ENCODE assay signal across 8 cellular contexts in the genomic region with DNA sequence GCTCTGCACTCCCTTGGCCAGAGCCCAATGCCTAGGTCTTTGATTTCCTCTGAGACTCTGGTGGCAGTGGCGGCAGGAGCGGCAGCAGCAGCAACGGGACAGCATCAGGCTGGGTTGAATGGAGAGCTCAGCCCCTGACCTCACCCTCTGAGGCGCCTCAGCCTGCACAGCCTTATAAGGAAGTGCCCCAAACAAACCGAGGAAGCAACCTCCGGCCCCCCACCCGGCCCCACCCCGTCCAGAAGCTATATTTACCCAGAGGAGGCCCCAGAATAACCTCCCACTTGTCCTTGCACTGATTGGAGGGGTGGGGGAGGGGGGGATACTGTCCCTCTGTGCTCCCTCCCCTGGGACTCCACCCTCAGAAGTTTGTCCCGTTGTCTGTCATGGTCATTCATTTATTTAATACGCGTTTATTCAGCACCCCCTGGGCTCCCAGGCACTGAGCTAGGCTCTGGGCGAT. TPM values are rescaled to one million over a fixed set of nuclear protein-coding genes. Genes with fewer than 3 reads are reported as not detected.
DNase-seq lines count a peak whose midpoint lies in the region; ATAC-seq, FAIRE-seq and TF ChIP-seq lines count a peak whose summit lies in the region.

No MANE protein-coding gene starts in this region.

- H2BK20ac ChIP-seq in IMR-90 (ENCODE audit: low read depth, low read length): peak overlapping the region; percentile 97

- H4K5ac ChIP-seq in IMR-90 (ENCODE audit: low read depth, low read length): peak overlapping the region; percentile 71

- peaks cover 23% of the 10 kb centered on the region for H3K4me1 ChIP-seq in CD8-positive, alpha-beta memory T cell (ENCODE audit: insufficient read depth, low read length)
- H3K4me1 ChIP-seq in IMR-90 (ENCODE audit: control insufficient read depth, insufficient read depth, low read length) (peaks cover 62% of the 10 kb centered on the region), endothelial cell of umbilical vein (ENCODE audit: control insufficient read depth, extremely low read depth, insufficient read depth, low read length) (peaks cover 48% of the 10 kb centered on the region)

- peak overlapping the region; percentile 87; the same call in 2 of the 3 replicates for H2BK15ac ChIP-seq in IMR-90 (ENCODE audit: low read depth, low read length)

- H2AK5ac ChIP-seq in IMR-90 (ENCODE audit: low read depth, low read length): peak overlapping the region; percentile 97

- peaks cover 16 to 22% (median 18%) of the 10 kb centered on the region in 3 donors for H3K4me1 Mint-ChIP-seq in CD8-positive, alpha-beta memory T cell
- peaks cover 56 to 71% (median 66%) of the 10 kb centered on the region in 3 donors for H3K4me1 Mint-ChIP-seq in naive B cell

- no peak for TF ChIP-seq RAD21 in IMR-90 (IDR thresholded peaks at IDR 0.05; ENCODE audit: low read length)

- DNase-seq in CD8-positive, alpha-beta memory T cell: no peak
- no peak for DNase-seq in IMR-90
- DNase-seq in endothelial cell of umbilical vein (ENCODE audit: low read depth, low spot score): no peak
- no peak for DNase-seq in naive B cell
- DNase-seq in COLO829 (ENCODE audit: low spot score): no peak
- DNase-seq in NCI-H69 (lab: John Stamatoyannopoulos, UW): no peak
- DNase-seq in H54 (ENCODE audit: insufficient read length, low spot score): no peak

- CTCF ChIA-PET in CD8-positive, alpha-beta memory T cell (lab: Charles Lee): interaction anchor here (1.1 to 1.7 kb wide), 2 partner anchors 12 to 41 kb away, joined by 3 to 4 read pairs; a partner anchor contains a TSS
- CTCF ChIA-PET in IMR-90 (lab: Yijun Ruan, JAX) (interaction anchor here (0.6 to 1.1 kb wide), 3 partner anchors 12 to 38 kb away, joined by 3 to 5 read pairs (median 3); no protein-coding TSS in a partner anchor), endothelial cell of umbilical vein (lab: Charles Lee) (interaction anchor here (1.0 to 4.8 kb wide), 4 partner anchors 11 to 263 kb away, joined by 3 to 59 read pairs (median 4); a partner anchor contains a TSS)

- H3K36me3 Mint-ChIP-seq in CD8-positive, alpha-beta memory T cell: no peaks in the 10 kb centered on the region
- no peaks in the 10 kb centered on the region for H3K36me3 Mint-ChIP-seq in naive B cell

- H4K91ac ChIP-seq in IMR-90 (ENCODE audit: insufficient read depth, low read depth, low read length): peak overlapping the region; percentile 97

- TF ChIP-seq CTCF in IMR-90 (conservative IDR thresholded peaks at IDR 0.05; ENCODE audit: low read depth, low read length): no peak
- no peak for TF ChIP-seq CTCF in endothelial cell of umbilical vein (IDR thresholded peaks at IDR 0.05; ENCODE audit: extremely low read depth in 1 of 2, insufficient read depth in 1 of 2, low read depth in 1 of 2, low read length in 2 of 2)

- no TSS peak for BruUV-seq in IMR-90 (replicated peaks; lab: Mats Ljungman, UMichigan)
- BruUV-seq in endothelial cell of umbilical vein (replicated peaks; lab: Mats Ljungman, UMichigan): TSS peak; percentile 27

- ATAC-seq in IMR-90 (ENCODE audit: low read depth) (peak; percentile 16), naive B cell (ENCODE audit: low read depth in 2 of 2) (peak; percentile 40 to 52), HG02623 (IDR thresholded peaks at IDR 0.05; ENCODE audit: unreplicated experiment) (no peak)

- no peaks in the 10 kb centered on the region; the same call in 1 of the 2 replicates for H4K20me1 ChIP-seq in IMR-90 (ENCODE audit: insufficient read depth, low read length)
- no peaks in the 10 kb centered on the region for H4K20me1 ChIP-seq in endothelial cell of umbilical vein (replicated peaks; ENCODE audit: control insufficient read depth, extremely low read depth, insufficient read depth, low read length)

- H3K9me3 ChIP-seq in CD8-positive, alpha-beta memory T cell (ENCODE audit: low read length): no peaks in the 10 kb centered on the region
- H3K9me3 ChIP-seq in IMR-90 (ENCODE audit: control insufficient read depth, insufficient read depth, low read length): no peaks in the 10 kb centered on the region
- H3K9me3 ChIP-seq in endothelial cell of umbilical vein (replicated peaks; ENCODE audit: control insufficient read depth, insufficient read depth, low read length): no peaks in the 10 kb centered on the region

- H3K4me3 ChIP-seq in CD8-positive, alpha-beta memory T cell (ENCODE audit: low read length): no peak overlapping the region
- H3K4me3 ChIP-seq in IMR-90 (ENCODE audit: insufficient read depth, low read depth, low read length): no peak overlapping the region
- H3K4me3 ChIP-seq in endothelial cell of umbilical vein (replicated peaks in 1 of 3; ENCODE audit: insufficient read depth in 1 of 3, low read depth in 1 of 3, low read length in 3 of 3): no peak overlapping the region

- H3K4ac ChIP-seq in IMR-90 (ENCODE audit: low read depth, low read length): peak overlapping the region; percentile 88

- no peaks in the 10 kb centered on the region for H3K36me3 ChIP-seq in CD8-positive, alpha-beta memory T cell (ENCODE audit: insufficient read depth, low read length)
- H3K36me3 ChIP-seq in IMR-90 (ENCODE audit: control insufficient read depth, insufficient read depth, low read length): no peaks in the 10 kb centered on the region
- H3K36me3 ChIP-seq in endothelial cell of umbilical vein (ENCODE audit: control insufficient read depth in 2 of 2, extremely low read depth in 1 of 2, insufficient read depth in 2 of 2, low read length in 2 of 2): no peaks in the 10 kb centered on the region

- in situ Hi-C loops in IMR-90 (cut with MboI; ENCODE audit: low sequenced_read_pairs): no loop called here

- peak overlapping the region; percentile 73 for H3K23ac ChIP-seq in IMR-90 (ENCODE audit: low read depth, low read length)

- peaks cover 28% of the 10 kb centered on the region for H3K9me1 ChIP-seq in IMR-90 (ENCODE audit: insufficient read depth, low read length)
- no peaks in the 10 kb centered on the region for H3K9me1 ChIP-seq in endothelial cell of umbilical vein (replicated peaks; ENCODE audit: control insufficient read depth, extremely low read depth, insufficient read depth, low read length)

- H2BK120ac ChIP-seq in IMR-90 (ENCODE audit: low read depth, low read length): peak overlapping the region; percentile 96

- WGBS in IMR-90 (ENCODE audit: extremely low coverage in 2 of 2, insufficient read length in 1 of 2), 2 experiments: 33% methylated on average over 6 of the region's 12 CpGs; no CpG with 5 or more reads in 1 of the 2 experiments

- dilution Hi-C loops in IMR-90 (cut with HindIII; ENCODE audit: low sequenced_read_pairs, unreplicated experiment): no loop called here
- dilution Hi-C loops in endothelial cell of umbilical vein (cut with MboI; ENCODE audit: extremely low pct_ligation_motif_present, low sequenced_read_pairs): no loop called here

- H2AK9ac ChIP-seq in IMR-90 (replicated peaks; ENCODE audit: low read depth, low read length, poor library complexity): peak overlapping the region; percentile 93

- peaks cover 0 to 42% of the 10 kb centered on the region in 2 experiments; a peak in 2 of 4 replicates for H3K79me1 ChIP-seq in IMR-90 (ENCODE audit: low read depth in 1 of 2, low read length in 2 of 2)

- no peak overlapping the region for H3K27ac Mint-ChIP-seq in CD8-positive, alpha-beta memory T cell
- H3K27ac Mint-ChIP-seq in naive B cell: peak overlapping the region in 1 of 6 donors; percentile 35

- FAIRE-seq in endothelial cell of umbilical vein (lab: Jason Lieb, UNC): peak; percentile 80
- FAIRE-seq in H54 (lab: Jason Lieb, UNC): no peak

- H3K9ac ChIP-seq in IMR-90 (ENCODE audit: low read depth, low read length) (peak overlapping the region; percentile 54), endothelial cell of umbilical vein (replicated peaks; ENCODE audit: extremely low read depth, insufficient read depth, low read length) (no peak overlapping the region)

- peaks cover 0 to 3% of the 10 kb centered on the region in 2 donors for H3K27me3 Mint-ChIP-seq in CD8-positive, alpha-beta memory T cell
- H3K27me3 Mint-ChIP-seq in naive B cell: peaks cover 0 to 20% (median 2%) of the 10 kb centered on the region in 3 donors

- H3K4me2 ChIP-seq in IMR-90 (ENCODE audit: low read depth, low read length) (peak overlapping the region; percentile 26), endothelial cell of umbilical vein (ENCODE audit: insufficient read depth, low read length) (peak overlapping the region; percentile 9)

- peak overlapping the region; percentile 95 for H2BK5ac ChIP-seq in IMR-90 (ENCODE audit: low read depth, low read length, poor library complexity, severe bottlenecking)

- H3K56ac ChIP-seq in IMR-90 (ENCODE audit: extremely low read depth, insufficient read depth, low read length): peak overlapping the region; percentile 80

- peak overlapping the region; percentile 89 for H3K14ac ChIP-seq in IMR-90 (replicated peaks; ENCODE audit: low read depth, low read length)

- intact Hi-C loops in IMR-90 (cut with micrococcal nuclease): no loop called here
- intact Hi-C loops in endothelial cell of umbilical vein (cut with micrococcal nuclease): no loop called here

- TF ChIP-seq POLR2A in IMR-90 (IDR thresholded peaks at IDR 0.05; ENCODE audit: low read depth, low read length) (no peak), endothelial cell of umbilical vein (IDR thresholded peaks at IDR 0.05; ENCODE audit: low read depth, low read length) (no peak), H54 (IDR thresholded peaks at IDR 0.05; ENCODE audit: low read depth, low read length) (no peak)

- no peaks in the 10 kb centered on the region for H3K9me3 Mint-ChIP-seq in CD8-positive, alpha-beta memory T cell
- H3K9me3 Mint-ChIP-seq in naive B cell: no peaks in the 10 kb centered on the region

- peak overlapping the region; percentile 77 for H3K18ac ChIP-seq in IMR-90 (ENCODE audit: low read depth, low read length)

- H3K27ac ChIP-seq in CD8-positive, alpha-beta memory T cell (ENCODE audit: low read depth, low read length): peak overlapping the region; percentile 20
- H3K27ac ChIP-seq in IMR-90 (ENCODE audit: insufficient read depth, low read length): peak overlapping the region; percentile 76
- H3K27ac ChIP-seq in endothelial cell of umbilical vein (ENCODE audit: insufficient read depth, low read depth, low read length): peak overlapping the region; percentile 26

- peak overlapping the region; percentile 75 to 97 for H4K8ac ChIP-seq in IMR-90 (ENCODE audit: low read depth in 2 of 2, low read length in 2 of 2)

- no peaks in the 10 kb centered on the region for H3K27me3 ChIP-seq in CD8-positive, alpha-beta memory T cell (ENCODE audit: insufficient read depth, low read length, poor library complexity, severe bottlenecking)
- H3K27me3 ChIP-seq in IMR-90 (ENCODE audit: control insufficient read depth, insufficient read depth, low read length): no peaks in the 10 kb centered on the region
- H3K27me3 ChIP-seq in endothelial cell of umbilical vein (ENCODE audit: control insufficient read depth in 2 of 2, insufficient read depth in 2 of 2, low read length in 2 of 2): no peaks in the 10 kb centered on the region

- H3K4me3 Mint-ChIP-seq in CD8-positive, alpha-beta memory T cell: no peak overlapping the region
- peak overlapping the region in 7 of 8 donors; percentile 55 to 88 (median 74) for H3K4me3 Mint-ChIP-seq in naive B cell

- no peaks in the 10 kb centered on the region for H3K79me2 ChIP-seq in endothelial cell of umbilical vein (ENCODE audit: control insufficient read depth, insufficient read depth, low read length)

- H2AFZ ChIP-seq in IMR-90 (replicated peaks; ENCODE audit: low read length, poor library complexity) (peak overlapping the region; percentile 83), endothelial cell of umbilical vein (ENCODE audit: low read depth, low read length) (peak overlapping the region; percentile 49)

- POLR2A ChIA-PET in CD8-positive, alpha-beta memory T cell (lab: Charles Lee): interaction anchor here (0.7 kb wide), 1 partner anchor 34 kb away, joined by 4 read pairs; no protein-coding TSS in a partner anchor
- POLR2A ChIA-PET in IMR-90 (lab: Charles Lee; ENCODE audit: unreplicated experiment) (interaction anchor here (0.6 to 2.1 kb wide), 3 partner anchors 9 to 16 kb away, joined by 3 to 22 read pairs (median 5); a partner anchor contains a TSS), endothelial cell of umbilical vein (lab: Charles Lee) (interaction anchor here (0.6 to 1.6 kb wide), 3 partner anchors 11 to 198 kb away, joined by 3 to 9 read pairs (median 3); a partner anchor contains a TSS)

RNA-seq across cellular contexts. Expression of a gene that starts 12.2 kb away (rescaled TPM):
- total RNA-seq in CD8-positive, alpha-beta memory T cell: not detected
- not detected for polyA plus RNA-seq in CD8-positive, alpha-beta memory T cell
- 40.1 and 46.1 TPM in 2 replicates for total RNA-seq in IMR-90 (2012; rRNA removed)
- 25.3 and 26.7 TPM in 2 replicates for polyA plus RNA-seq in IMR-90 (2012; rRNA removed)
- polyA plus RNA-seq in IMR-90 (2012; cell fraction: cytosol; rRNA removed): 12.6 and 13.2 TPM in 2 replicates
- 30.6 and 35.9 TPM in 2 replicates for polyA plus RNA-seq in IMR-90 (2012; cell fraction: nucleus; rRNA removed; ENCODE audit: low replicate concordance)
- 269 and 274 TPM in 2 replicates for total RNA-seq in endothelial cell of umbilical vein
- polyA plus RNA-seq in endothelial cell of umbilical vein: 15.5 and 19.4 TPM in 2 replicates
- 34.7 and 34.8 TPM in 2 replicates for polyA plus RNA-seq in endothelial cell of umbilical vein (2011; cell fraction: cytosol; rRNA removed)
- 54.3 and 59.9 TPM in 2 replicates for polyA plus RNA-seq in endothelial cell of umbilical vein (2011; cell fraction: nucleus; rRNA removed)
- polyA plus RNA-seq in endothelial cell of umbilical vein (2012): 91.3 and 128 TPM in 2 replicates
- polyA minus RNA-seq in endothelial cell of umbilical vein: 27.1 and 31.8 TPM in 2 replicates
- polyA minus RNA-seq in endothelial cell of umbilical vein (2011; cell fraction: cytosol; rRNA and poly(A)+ RNA removed): 1.3 TPM
- polyA minus RNA-seq in endothelial cell of umbilical vein (2011; cell fraction: nucleus; rRNA and poly(A)+ RNA removed): 14.7 and 17.6 TPM in 2 replicates
- polyA plus RNA-seq in naive B cell (ENCODE audit: low read depth in 6 of 6): not detected

RNA-seq across cellular contexts. Expression of a gene that starts 23.1 kb away (rescaled TPM):
- not detected for total RNA-seq in CD8-positive, alpha-beta memory T cell
- polyA plus RNA-seq in CD8-positive, alpha-beta memory T cell: not detected
- not detected in 2 replicates for total RNA-seq in IMR-90 (2012; rRNA removed)
- polyA plus RNA-seq in IMR-90 (2012; rRNA removed): 0.07 TPM in 1 of 2 replicates, not detected in the other
- 0.04 and 0.11 TPM in 2 replicates for polyA plus RNA-seq in IMR-90 (2012; cell fraction: cytosol; rRNA removed)
- polyA plus RNA-seq in IMR-90 (2012; cell fraction: nucleus; rRNA removed; ENCODE audit: low replicate concordance): 0.05 TPM in 2 replicates
- total RNA-seq in endothelial cell of umbilical vein: not detected in 2 replicates
- polyA plus RNA-seq in endothelial cell of umbilical vein: 0.14 and 0.15 TPM in 2 replicates
- polyA plus RNA-seq in endothelial cell of umbilical vein (2011; cell fraction: cytosol; rRNA removed): 0.05 and 0.14 TPM in 2 replicates
- polyA plus RNA-seq in endothelial cell of umbilical vein (2011; cell fraction: nucleus; rRNA removed): 0.07 TPM in 1 of 2 replicates, not detected in the other
- polyA plus RNA-seq in endothelial cell of umbilical vein (2012): 0.08 and 0.15 TPM in 2 replicates
- 0.15 TPM in 1 of 2 replicates, not detected in the other for polyA minus RNA-seq in endothelial cell of umbilical vein
- not detected for polyA minus RNA-seq in endothelial cell of umbilical vein (2011; cell fraction: cytosol; rRNA and poly(A)+ RNA removed)
- not detected in 2 replicates for polyA minus RNA-seq in endothelial cell of umbilical vein (2011; cell fraction: nucleus; rRNA and poly(A)+ RNA removed)
- polyA plus RNA-seq in naive B cell (ENCODE audit: low read depth in 6 of 6): not detected

RNA-seq across cellular contexts. Expression of a gene that starts 40.4 kb away (rescaled TPM):
- total RNA-seq in CD8-positive, alpha-beta memory T cell: under 1 TPM; 0.66 to 0.71 TPM
- not detected for polyA plus RNA-seq in CD8-positive, alpha-beta memory T cell
- total RNA-seq in IMR-90 (2012; rRNA removed): 6.1 and 6.3 TPM in 2 replicates
- 12.2 and 15.7 TPM in 2 replicates for polyA plus RNA-seq in IMR-90 (2012; rRNA removed)
- polyA plus RNA-seq in IMR-90 (2012; cell fraction: cytosol; rRNA removed): 12.2 and 23.5 TPM in 2 replicates
- 6.7 and 8.7 TPM in 2 replicates for polyA plus RNA-seq in IMR-90 (2012; cell fraction: nucleus; rRNA removed; ENCODE audit: low replicate concordance)
- 1.0 and 2.6 TPM in 2 replicates for total RNA-seq in endothelial cell of umbilical vein
- 0.21 and 0.32 TPM in 2 replicates for polyA plus RNA-seq in endothelial cell of umbilical vein
- 0.37 and 0.45 TPM in 2 replicates for polyA plus RNA-seq in endothelial cell of umbilical vein (2011; cell fraction: cytosol; rRNA removed)
- polyA plus RNA-seq in endothelial cell of umbilical vein (2011; cell fraction: nucleus; rRNA removed): 1.2 and 2.1 TPM in 2 replicates
- polyA plus RNA-seq in endothelial cell of umbilical vein (2012): 0.37 and 0.88 TPM in 2 replicates
- not detected in 2 replicates for polyA minus RNA-seq in endothelial cell of umbilical vein
- 2.4 TPM for polyA minus RNA-seq in endothelial cell of umbilical vein (2011; cell fraction: cytosol; rRNA and poly(A)+ RNA removed)
- polyA minus RNA-seq in endothelial cell of umbilical vein (2011; cell fraction: nucleus; rRNA and poly(A)+ RNA removed): 0.82 TPM in 1 of 2 replicates, not detected in the other
- polyA plus RNA-seq in naive B cell (ENCODE audit: low read depth in 6 of 6): under 1 TPM in 1 of 6 donors, not detected in 5; 0.29 TPM

RNA-seq across cellular contexts. Expression of a gene that starts 45.8 kb away (rescaled TPM):
- not detected for total RNA-seq in CD8-positive, alpha-beta memory T cell
- polyA plus RNA-seq in CD8-positive, alpha-beta memory T cell: not detected
- not detected in 2 replicates for total RNA-seq in IMR-90 (2012; rRNA removed)
- not detected in 2 replicates for polyA plus RNA-seq in IMR-90 (2012; rRNA removed)
- polyA plus RNA-seq in IMR-90 (2012; cell fraction: cytosol; rRNA removed): 0.35 TPM in 1 of 2 replicates, not detected in the other
- 0.20 and 0.21 TPM in 2 replicates for polyA plus RNA-seq in IMR-90 (2012; cell fraction: nucleus; rRNA removed; ENCODE audit: low replicate concordance)
- total RNA-seq in endothelial cell of umbilical vein: not detected in 2 replicates
- polyA plus RNA-seq in endothelial cell of umbilical vein: 0.14 TPM in 1 of 2 replicates, not detected in the other
- not detected in 2 replicates for polyA plus RNA-seq in endothelial cell of umbilical vein (2011; cell fraction: cytosol; rRNA removed)
- 0.68 and 0.70 TPM in 2 replicates for polyA plus RNA-seq in endothelial cell of umbilical vein (2011; cell fraction: nucleus; rRNA removed)
- polyA plus RNA-seq in endothelial cell of umbilical vein (2012): not detected in 2 replicates
- polyA minus RNA-seq in endothelial cell of umbilical vein: not detected in 2 replicates
- polyA minus RNA-seq in endothelial cell of umbilical vein (2011; cell fraction: cytosol; rRNA and poly(A)+ RNA removed): not detected
- not detected in 2 replicates for polyA minus RNA-seq in endothelial cell of umbilical vein (2011; cell fraction: nucleus; rRNA and poly(A)+ RNA removed)
- polyA plus RNA-seq in naive B cell (ENCODE audit: low read depth in 6 of 6): not detected

Comparison
In these comparisons a context has a peak if more than half of its experiments do, and no peak if none do; other contexts are left out.
1. H3K27ac ChIP-seq: peak in every context shown above with its lines; median percentile 76 in IMR-90; 26 in endothelial cell of umbilical vein; 20 in CD8-positive, alpha-beta memory T cell.
2. H3K4me3 Mint-ChIP-seq: peak in naive B cell (7 of 8); none in CD8-positive, alpha-beta memory T cell (0 of 7).
3. RNA of a gene that starts 12.2 kb away (polyA plus RNA-seq): 12.6 to 35.9 TPM in IMR-90 and 15.5 to 128 TPM in endothelial cell of umbilical vein; not detected in CD8-positive, alpha-beta memory T cell (single experiment) and not detected in naive B cell; every median in the first group is over 10 times any median in the second.